Comparison of ENCODE assay signal across 17 cellular contexts in genomic region chr13:32134241-32134801, GRCh38.
DNase-seq lines count a peak whose midpoint lies in the region; ATAC-seq and TF ChIP-seq lines count a peak whose summit lies in the region.
"Had no signal": no experiment of that assay in that cellular context is flagged by ENCODE, and none has a peak within 500 bp of the region (broad histone marks: within the 10 kb centered on the region; RNA-seq: fewer than 3 reads in every experiment).

No MANE protein-coding gene starts in this region.

- H3K4me1 ChIP-seq in thoracic aorta (ENCODE audit: control insufficient read depth in 1 of 2, low read depth in 2 of 2), result peaks cover 27 to 44% of the 10 kb centered on the region in 2 donors
- H3K4me1 ChIP-seq: BLaER1, body of pancreas had no signal

- H3K27ac Mint-ChIP-seq in chondrocyte (ENCODE audit: unreplicated experiment), result peak overlapping the region; percentile 77
- H3K27ac Mint-ChIP-seq: naive thymus-derived CD4-positive, alpha-beta T cell had no signal

- H3K27me3 Mint-ChIP-seq in chondrocyte (ENCODE audit: low read depth), result no peaks in the 10 kb centered on the region

- ATAC-seq in thoracic aorta (ENCODE audit: insufficient number of reproducible peaks, low FRiP score, low read depth), result no peak
- no peak for ATAC-seq in HG03095 (IDR thresholded peaks at IDR 0.05; ENCODE audit: unreplicated experiment)
- ATAC-seq: body of pancreas; HCT116; naive thymus-derived CD4-positive, alpha-beta T cell had no signal

- H3K36me3 ChIP-seq in thoracic aorta, result no peaks in the 10 kb centered on the region
- H3K36me3 ChIP-seq: BLaER1, SJSA1 had no signal

- peak; percentile 55 for DNase-seq in M059J (ENCODE audit: low read depth)
- DNase-seq in chondrocyte (ENCODE audit: low spot score), result no peak
- DNase-seq in kidney tubule cell (ENCODE audit: low spot score), result peak; percentile 45
- no peak for DNase-seq in thoracic aorta (ENCODE audit: low spot score)
- DNase-seq in germinal center (ENCODE audit: low spot score), result no peak
- DNase-seq in H4 (ENCODE audit: low spot score), result no peak
- DNase-seq: body of pancreas; dorsolateral prefrontal cortex; naive thymus-derived CD4-positive, alpha-beta T cell; NCI-H2029 treated with DMSO at 0.1 percent for 48 hours; NCI-H524 treated with DMSO at 0.1 percent for 48 hours; posterior cingulate gyrus; T1000 had no signal

- H3K4me3 Mint-ChIP-seq in chondrocyte (ENCODE audit: unreplicated experiment), result no peak overlapping the region
- H3K4me3 Mint-ChIP-seq: naive thymus-derived CD4-positive, alpha-beta T cell had no signal

- no peaks in the 10 kb centered on the region for H3K9me3 Mint-ChIP-seq in chondrocyte (ENCODE audit: low read depth)
- H3K9me3 Mint-ChIP-seq: naive thymus-derived CD4-positive, alpha-beta T cell had no signal

- H3K27me3 ChIP-seq in thoracic aorta (replicated peaks; ENCODE audit: insufficient read depth), result no peaks in the 10 kb centered on the region
- H3K27me3 ChIP-seq: BLaER1, body of pancreas, dorsolateral prefrontal cortex, SJSA1 had no signal

- peaks cover 8% of the 10 kb centered on the region for H3K36me3 Mint-ChIP-seq in chondrocyte (ENCODE audit: low read depth)

- no peaks in the 10 kb centered on the region for H3K9me3 ChIP-seq in thoracic aorta
- H3K9me3 ChIP-seq: BLaER1, body of pancreas, SJSA1 had no signal

- peaks cover 28% of the 10 kb centered on the region for H3K4me1 Mint-ChIP-seq in chondrocyte (ENCODE audit: low read depth)
- H3K4me1 Mint-ChIP-seq: naive thymus-derived CD4-positive, alpha-beta T cell had no signal

- H3K4me3 ChIP-seq in thoracic aorta, result no peak overlapping the region
- H3K4me3 ChIP-seq: BLaER1, body of pancreas, dorsolateral prefrontal cortex, SJSA1 had no signal

- TF ChIP-seq CTCF in chondrocyte (IDR thresholded peaks at IDR 0.05), result no peak
- TF ChIP-seq CTCF in thoracic aorta (IDR thresholded peaks at IDR 0.05), result no peak

- peak overlapping the region; percentile 85 for H3K27ac ChIP-seq in thoracic aorta
- H3K27ac ChIP-seq: BLaER1, body of pancreas, SJSA1 had no signal

Comparison
In these comparisons a context has a peak if more than half of its experiments do, and no peak if none do; other contexts are left out.
1. DNase-seq: peak in M059J (single experiment) and kidney tubule cell (single experiment); none in chondrocyte (single experiment), thoracic aorta (single experiment), germinal center (single experiment) and H4 (single experiment).